ENCODE assay signal across 19 cellular contexts in the genomic region with DNA sequence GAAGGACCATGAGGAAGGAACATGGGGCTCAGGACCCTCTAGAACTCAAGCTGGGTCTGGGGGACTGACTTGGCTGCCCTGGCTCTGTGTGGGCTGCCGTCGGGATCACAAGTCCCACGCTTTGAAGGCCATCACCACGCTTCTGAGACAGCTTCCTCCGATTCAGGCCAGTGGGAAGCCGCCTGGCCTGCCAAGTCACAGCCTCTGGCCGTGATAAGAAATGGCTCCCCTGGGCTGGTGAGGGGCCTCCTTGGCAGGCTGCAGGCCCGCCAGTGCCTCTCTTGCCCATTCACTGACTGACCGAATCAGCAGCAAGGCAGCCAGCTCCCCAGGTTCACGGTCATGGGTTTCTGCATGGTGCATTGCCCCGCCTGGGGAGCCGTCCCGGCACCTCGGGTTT. TPM values are rescaled to one million over a fixed set of nuclear protein-coding genes. Genes with fewer than 3 reads are reported as not detected.
DNase-seq lines count a peak whose midpoint lies in the region; ATAC-seq, FAIRE-seq and TF ChIP-seq lines count a peak whose summit lies in the region.
"Had no signal": no experiment of that assay in that cellular context is flagged by ENCODE, and none has a peak within 500 bp of the region (broad histone marks: within the 10 kb centered on the region; RNA-seq: fewer than 3 reads in every experiment).

No MANE protein-coding gene starts in this region.

- H3K4me3 ChIP-seq in cardiac muscle cell = no peak overlapping the region
- H3K4me3 ChIP-seq in duodenal mucosa (ENCODE audit: low read depth in 1 of 2, low read length in 2 of 2) = no peak overlapping the region
- no peak overlapping the region for H3K4me3 ChIP-seq in pancreas
- H3K4me3 ChIP-seq in coronary artery = no peak overlapping the region
- H3K4me3 ChIP-seq in aorta (ENCODE audit: low read length in 2 of 2) = no peak overlapping the region
- H3K4me3 ChIP-seq: K562, PC-9 had no signal

- H3K36me3 ChIP-seq in cardiac muscle cell = no peaks in the 10 kb centered on the region
- no peaks in the 10 kb centered on the region for H3K36me3 ChIP-seq in duodenal mucosa (ENCODE audit: control insufficient read depth in 1 of 2, insufficient read depth in 2 of 2, low read length in 2 of 2)
- no peaks in the 10 kb centered on the region for H3K36me3 ChIP-seq in pancreas
- no peaks in the 10 kb centered on the region for H3K36me3 ChIP-seq in aorta (ENCODE audit: control insufficient read depth in 1 of 2, insufficient read depth in 2 of 2, low read length in 1 of 2)

- H3K9me3 ChIP-seq in cardiac muscle cell (ENCODE audit: low read depth) (no peaks in the 10 kb centered on the region), duodenal mucosa (ENCODE audit: control insufficient read depth in 1 of 2, low read length in 2 of 2) (no peaks in the 10 kb centered on the region), pancreas (no peaks in the 10 kb centered on the region), aorta (ENCODE audit: control insufficient read depth, low read length) (no peaks in the 10 kb centered on the region)

- no peak for FAIRE-seq in pancreas (lab: Jason Lieb, UNC)
- FAIRE-seq: A204.1, G401.6, GM12891, K562 had no signal

- TF ChIP-seq CTCF in cardiac muscle cell (IDR thresholded peaks at IDR 0.05; ENCODE audit: low read depth, low read length) = no peak
- no peak for TF ChIP-seq CTCF in pancreas (IDR thresholded peaks at IDR 0.05)
- TF ChIP-seq CTCF in coronary artery (IDR thresholded peaks at IDR 0.05) = no peak

- ATAC-seq in left ventricle myocardium superior (no peak), pancreas (no peak), aorta (ENCODE audit: low FRiP score) (no peak)
- no peak for ATAC-seq in activated T-cell treated with anti-CD3 and anti-CD28 coated beads, Interleukin-2, amount 50 U/mL, for 4 hours

- WGBS in pancreas, 2 donors = 83 to 89% methylated on average over 14 of the region's 14 CpGs
- WGBS in aorta, 2 donors = 86 to 90% methylated on average over 14 of the region's 14 CpGs

- no peaks in the 10 kb centered on the region for H3K36me3 Mint-ChIP-seq in activated T-cell treated with anti-CD3 and anti-CD28 coated beads, Interleukin-2, amount 50 U/mL, for 4 hours (ENCODE audit: insufficient read depth)
- H3K36me3 Mint-ChIP-seq: CD4-positive, CD25-positive, alpha-beta regulatory T cell had no signal

- no peak overlapping the region for H3K4me3 Mint-ChIP-seq in activated T-cell treated with anti-CD3 and anti-CD28 coated beads, Interleukin-2, amount 50 U/mL, for 4 hours
- H3K4me3 Mint-ChIP-seq: CD4-positive, CD25-positive, alpha-beta regulatory T cell had no signal

- intact Hi-C loops in left ventricle myocardium superior (cut with micrococcal nuclease) = no loop called here
- intact Hi-C loops in pancreas (cut with DNase I) = no loop called here
- intact Hi-C loops in aorta (cut with DNase I) = no loop called here

- H3K27me3 Mint-ChIP-seq in activated T-cell treated with anti-CD3 and anti-CD28 coated beads, Interleukin-2, amount 50 U/mL, for 4 hours (ENCODE audit: low read depth) = no peaks in the 10 kb centered on the region
- H3K27me3 Mint-ChIP-seq: CD4-positive, CD25-positive, alpha-beta regulatory T cell had no signal

- peak overlapping the region in 1 of 2 donors; percentile 24 for H3K9ac ChIP-seq in duodenal mucosa (ENCODE audit: low read depth in 1 of 2, low read length in 2 of 2)

- DNase-seq in cardiac muscle cell (ENCODE audit: low read depth in 1 of 2, low spot score in 1 of 2) = no peak
- no peak for DNase-seq in left ventricle myocardium superior
- peak in 1 of 6 donors; percentile 25 for DNase-seq in pancreas
- DNase-seq in activated T-cell treated with anti-CD3 and anti-CD28 coated beads, Interleukin-2, amount 50 U/mL, for 4 hours = no peak
- DNase-seq in coronary artery (ENCODE audit: low spot score) = no peak
- DNase-seq in aorta = no peak
- DNase-seq in GOT3 (lab: John Stamatoyannopoulos, UW) = no peak
- DNase-seq: CD4-positive, CD25-positive, alpha-beta regulatory T cell; HCEC 1CT; NCI-H2107; NCI-H446 had no signal

- H3K4me1 ChIP-seq in cardiac muscle cell (ENCODE audit: low read depth) (peaks cover 59% of the 10 kb centered on the region), duodenal mucosa (ENCODE audit: control insufficient read depth in 1 of 2, insufficient read depth in 2 of 2, low read length in 2 of 2) (peaks cover 38 to 40% of the 10 kb centered on the region in 2 donors), pancreas (peaks cover 36 to 40% (median 38%) of the 10 kb centered on the region in 3 donors), aorta (ENCODE audit: control insufficient read depth in 1 of 2, insufficient read depth in 2 of 2, low read length in 2 of 2) (no peaks in the 10 kb centered on the region)

- H3K27ac ChIP-seq in cardiac muscle cell = peak overlapping the region; percentile 92
- H3K27ac ChIP-seq in duodenal mucosa (ENCODE audit: low read depth, low read length) = peak overlapping the region; percentile 13
- peak overlapping the region; percentile 60 to 79 (median 75) for H3K27ac ChIP-seq in pancreas
- no peak overlapping the region for H3K27ac ChIP-seq in coronary artery
- no peak overlapping the region for H3K27ac ChIP-seq in aorta (ENCODE audit: low read depth in 1 of 2, low read length in 2 of 2)
- H3K27ac ChIP-seq: PC-9 had no signal

- H3K4me1 Mint-ChIP-seq in activated T-cell treated with anti-CD3 and anti-CD28 coated beads, Interleukin-2, amount 50 U/mL, for 4 hours (ENCODE audit: low read depth) = peaks cover 2% of the 10 kb centered on the region

- no peaks in the 10 kb centered on the region for H3K9me3 Mint-ChIP-seq in activated T-cell treated with anti-CD3 and anti-CD28 coated beads, Interleukin-2, amount 50 U/mL, for 4 hours

- H3K27me3 ChIP-seq in cardiac muscle cell = no peaks in the 10 kb centered on the region
- no peaks in the 10 kb centered on the region for H3K27me3 ChIP-seq in duodenal mucosa (ENCODE audit: control insufficient read depth in 1 of 2, insufficient read depth in 2 of 2, low read length in 2 of 2)
- H3K27me3 ChIP-seq in pancreas = no peaks in the 10 kb centered on the region
- H3K27me3 ChIP-seq in aorta (ENCODE audit: control insufficient read depth in 1 of 2, insufficient read depth in 2 of 2, low read length in 1 of 2) = no peaks in the 10 kb centered on the region

RNA-seq across cellular contexts. Expression of a gene that starts 48.8 kb away (rescaled TPM):
- total RNA-seq in cardiac muscle cell (0.07 and 0.09 TPM in 2 replicates), left ventricle myocardium superior (not detected), pancreas (1 to 10 TPM in 2 of 6 donors, under 1 TPM in 4; 0.05 to 3.7 (median 0.59) TPM), aorta (100 to 1,000 TPM in 1 of 2 donors, 10 to 100 TPM in 1; 15.8 to 142 TPM)
- polyA plus RNA-seq in cardiac muscle cell (0.46 TPM in 1 of 2 replicates, not detected in the other), pancreas (under 1 TPM; 0.23 to 0.49 TPM), aorta (10 to 100 TPM in 1 of 2 donors, 1 to 10 TPM in 1; 9.8 to 14.4 TPM)
- total RNA-seq in activated T-cell treated with anti-CD3 and anti-CD28 coated beads, Interleukin-2, amount 50 U/mL, for 4 hours = not detected
- total RNA-seq: Calu3; CD4-positive, CD25-positive, alpha-beta regulatory T cell; HT1080; PC-9 had no signal
- polyA plus RNA-seq: CD4-positive, CD25-positive, alpha-beta regulatory T cell; K562 had no signal

RNA-seq across cellular contexts. Expression of a gene that starts 58.8 kb away (rescaled TPM):
- total RNA-seq in cardiac muscle cell (12.8 and 13.8 TPM in 2 replicates), left ventricle myocardium superior (10.3 TPM), pancreas (1 to 10 TPM; 5.2 to 8.1 (median 6.5) TPM), aorta (10 to 100 TPM in 1 of 2 donors, 1 to 10 TPM in 1; 9.5 to 16.5 TPM)
- polyA plus RNA-seq in cardiac muscle cell (4.0 and 5.8 TPM in 2 replicates), pancreas (10 to 100 TPM; 12.4 to 18.1 TPM), aorta (10 to 100 TPM in 1 of 2 donors, 1 to 10 TPM in 1; 3.6 to 11.9 TPM)
- 1 to 10 TPM; 7.8 to 9.6 (median 8.9) TPM for total RNA-seq in activated T-cell treated with anti-CD3 and anti-CD28 coated beads, Interleukin-2, amount 50 U/mL, for 4 hours

Comparison
In these comparisons a context has a peak if more than half of its experiments do, and no peak if none do; other contexts are left out.
1. H3K27ac ChIP-seq: peak in cardiac muscle cell (single experiment), duodenal mucosa (single experiment) and pancreas (4 of 4); none in coronary artery (0 of 2) and aorta (0 of 2).